ENCODE assay signal across 26 cellular contexts in the genomic region with DNA sequence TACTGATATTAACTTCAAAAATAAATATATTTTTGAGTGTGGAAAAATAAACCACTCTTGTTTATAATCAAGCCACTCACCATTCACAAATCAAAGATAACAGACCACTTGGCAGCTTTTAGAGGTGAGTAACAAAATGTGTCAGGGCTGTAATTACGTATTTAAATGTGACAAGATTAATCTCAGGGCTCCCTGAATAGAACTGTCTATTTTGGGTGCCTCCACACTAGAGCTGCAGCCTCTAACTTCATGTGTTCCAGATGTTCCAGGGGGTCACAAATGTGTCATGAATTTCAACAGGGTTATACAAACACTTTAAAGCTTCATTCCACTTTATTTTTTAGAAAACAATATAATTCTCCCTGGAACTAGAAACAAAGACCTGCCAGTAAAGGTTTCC. TPM values are rescaled to one million over a fixed set of nuclear protein-coding genes. Genes with fewer than 3 reads are reported as not detected.
"Had no signal": no experiment of that assay in that cellular context is flagged by ENCODE, and none has a peak within 500 bp of the region (broad histone marks: within the 10 kb centered on the region; RNA-seq: fewer than 3 reads in every experiment).

No MANE protein-coding gene starts in this region.

- H3K36me3 Mint-ChIP-seq: activated CD8-positive, alpha-beta memory T cell treated with anti-CD3 and anti-CD28 coated beads, Interleukin-2, amount 10 ng/mL, durations not matched to agents 7 days and 5 days; activated naive CD8-positive, alpha-beta T cell; IgD-negative memory B cell had no signal

- FAIRE-seq: TTC549 had no signal

- H3K4me3 Mint-ChIP-seq: activated B cell treated with CpG ODN at 0.5 μM for 24 hours; activated CD4-positive, alpha-beta T cell treated with anti-CD3 and anti-CD28 coated beads, Interleukin-2, amount 10 ng/mL, durations not matched to agents 24 days and 14 days; activated CD8-positive, alpha-beta memory T cell treated with anti-CD3 and anti-CD28 coated beads, Interleukin-2, amount 10 ng/mL, durations not matched to agents 7 days and 5 days; activated naive CD4-positive, alpha-beta T cell treated with anti-CD3 and anti-CD28 coated beads for 36 hours; activated naive CD8-positive, alpha-beta T cell; activated T-cell treated with anti-CD3 and anti-CD28 coated beads, Interleukin-2, amount 50 U/mL, for 24 hours; IgD-negative memory B cell; T-helper 17 cell had no signal

- H3K9me3 Mint-ChIP-seq: activated CD4-positive, alpha-beta T cell treated with anti-CD3 and anti-CD28 coated beads, Interleukin-2, amount 10 ng/mL, durations not matched to agents 24 days and 14 days; activated naive CD4-positive, alpha-beta T cell treated with anti-CD3 and anti-CD28 coated beads for 36 hours; activated T-cell treated with anti-CD3 and anti-CD28 coated beads, Interleukin-2, amount 50 U/mL, for 24 hours; IgD-negative memory B cell had no signal

- DNase-seq: activated B cell treated with CpG ODN at 0.5 μM for 24 hours; activated CD4-positive, alpha-beta T cell treated with anti-CD3 and anti-CD28 coated beads for 1 hour; activated CD4-positive, alpha-beta T cell treated with anti-CD3 and anti-CD28 coated beads, Interleukin-2, amount 10 ng/mL, durations not matched to agents 24 days and 14 days; activated CD4-positive, alpha-beta T cell treated with anti-CD3 and anti-CD28 coated beads, Interleukin-2, amount 50 U/mL, for 48 hours; activated CD8-positive, alpha-beta memory T cell treated with anti-CD3 and anti-CD28 coated beads, Interleukin-2, amount 10 ng/mL, durations not matched to agents 7 days and 5 days; activated effector memory CD4-positive, alpha-beta T cell treated with anti-CD3 and anti-CD28 coated beads, Interleukin-2, amount 50 U/mL, for 16 hours; activated naive CD4-positive, alpha-beta T cell treated with anti-CD3 and anti-CD28 coated beads for 36 hours; activated T-cell treated with anti-CD3 and anti-CD28 coated beads, Interleukin-2, amount 50 U/mL, for 24 hours; caudate nucleus; KG1; NCI-H1092; NCI-H1694; NCI-H2107; NCI-H2171 treated with DMSO at 0.1 percent for 48 hours; NCI-H226; NCI-H82; NK-92 treated with Interleukin-12 subunit alpha and Interleukin-12 subunit beta, amount 100 ng/mL, for 24 hours; Peyer's patch; SHP77 treated with DMSO at 0.1 percent for 48 hours; T-helper 17 cell; T1000 had no signal

- H3K27ac ChIP-seq: Peyer's patch, RWPE1 had no signal

- H3K4me1 ChIP-seq: Peyer's patch had no signal

- H3K27me3 ChIP-seq: Peyer's patch had no signal

- H3K9me3 ChIP-seq: Peyer's patch had no signal

- H3K27me3 Mint-ChIP-seq: activated CD4-positive, alpha-beta T cell treated with anti-CD3 and anti-CD28 coated beads, Interleukin-2, amount 10 ng/mL, durations not matched to agents 24 days and 14 days; T-helper 17 cell had no signal

- H3K27ac Mint-ChIP-seq: activated B cell treated with CpG ODN at 0.5 μM for 24 hours; activated CD4-positive, alpha-beta T cell treated with anti-CD3 and anti-CD28 coated beads, Interleukin-2, amount 10 ng/mL, durations not matched to agents 24 days and 14 days; activated CD8-positive, alpha-beta memory T cell treated with anti-CD3 and anti-CD28 coated beads, Interleukin-2, amount 10 ng/mL, durations not matched to agents 7 days and 5 days; activated naive CD4-positive, alpha-beta T cell treated with anti-CD3 and anti-CD28 coated beads for 36 hours; activated naive CD8-positive, alpha-beta T cell; activated T-cell treated with anti-CD3 and anti-CD28 coated beads, Interleukin-2, amount 50 U/mL, for 24 hours; IgD-negative memory B cell; T-helper 17 cell had no signal

- H3K4me3 ChIP-seq: Peyer's patch had no signal

- ATAC-seq: activated CD8-positive, alpha-beta memory T cell treated with anti-CD3 and anti-CD28 coated beads, Interleukin-2, amount 10 ng/mL, durations not matched to agents 7 days and 5 days; T-helper 17 cell had no signal

- H3K36me3 ChIP-seq: Peyer's patch had no signal

- H3K4me1 Mint-ChIP-seq: activated B cell treated with CpG ODN at 0.5 μM for 24 hours; activated CD4-positive, alpha-beta T cell treated with anti-CD3 and anti-CD28 coated beads, Interleukin-2, amount 10 ng/mL, durations not matched to agents 24 days and 14 days; activated CD8-positive, alpha-beta memory T cell treated with anti-CD3 and anti-CD28 coated beads, Interleukin-2, amount 10 ng/mL, durations not matched to agents 7 days and 5 days; IgD-negative memory B cell; T-helper 17 cell had no signal

RNA-seq across cellular contexts. Expression of a gene that starts 41.7 kb away (rescaled TPM):
- total RNA-seq: activated B cell treated with CpG ODN at 0.5 μM for 24 hours; activated naive CD4-positive, alpha-beta T cell treated with anti-CD3 and anti-CD28 coated beads for 36 hours; MCF 10A; T-helper 17 cell had no signal
- polyA plus RNA-seq: IgD-negative memory B cell had no signal
